Comparison of ENCODE assay signal across 10 cellular contexts in the genomic region with DNA sequence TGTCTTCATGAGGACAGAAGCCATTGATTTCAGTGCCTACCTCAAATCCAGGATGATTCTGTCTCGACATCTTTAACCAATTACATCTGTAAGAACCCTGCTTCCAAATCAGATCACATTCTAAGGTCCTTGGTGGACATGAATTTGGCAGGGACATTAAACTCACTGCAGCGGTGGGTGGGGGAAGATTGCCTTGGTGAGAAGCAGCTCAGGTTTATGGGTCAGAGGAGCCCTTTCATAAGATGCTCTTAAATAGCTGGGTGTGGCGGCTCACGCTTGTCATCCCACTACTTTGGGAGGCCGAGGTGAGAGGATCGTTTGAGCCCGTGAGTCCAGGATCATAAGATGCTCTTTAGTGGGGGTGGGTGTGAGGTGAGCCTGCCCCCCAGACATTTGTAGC. TPM values are rescaled to one million over a fixed set of nuclear protein-coding genes. Genes with fewer than 3 reads are reported as not detected.
DNase-seq lines count a peak whose midpoint lies in the region; ATAC-seq, FAIRE-seq and TF ChIP-seq lines count a peak whose summit lies in the region.
"Had no signal": no experiment of that assay in that cellular context is flagged by ENCODE, and none has a peak within 500 bp of the region (broad histone marks: within the 10 kb centered on the region; RNA-seq: fewer than 3 reads in every experiment).

No MANE protein-coding gene starts in this region.

- no peaks in the 10 kb centered on the region for H3K9me3 Mint-ChIP-seq in T-helper 1 cell treated with Interleukin-12 subunit alpha and Interleukin-12 subunit beta and Interleukin-4 antibody, amounts not matched to agents 30 μg/mL and 1 μg/mL, for 36 hours
- H3K9me3 Mint-ChIP-seq in activated T-helper 17 cell treated with anti-CD3 and anti-CD28 coated beads, Interleukin-2, amount 50 U/mL, for 72 hours, result no peaks in the 10 kb centered on the region
- H3K9me3 Mint-ChIP-seq in immature natural killer cell, result no peaks in the 10 kb centered on the region
- H3K9me3 Mint-ChIP-seq in stimulated activated naive B cell treated with anti-CD40 and anti-IgM and Interleukin-4, amounts not matched to agents 10 μg/mL and 1 μg/mL and 100 μg/mL, for 72 hours, result no peaks in the 10 kb centered on the region
- H3K9me3 Mint-ChIP-seq: activated naive CD8-positive, alpha-beta T cell treated with anti-CD3 and anti-CD28 coated beads for 36 hours had no signal

- DNase-seq in T-helper 1 cell, result no peak
- DNase-seq in immature natural killer cell, result no peak
- DNase-seq in stimulated activated naive B cell treated with anti-CD40 and anti-IgM and Interleukin-4, amounts not matched to agents 10 μg/mL and 1 μg/mL and 100 μg/mL, for 72 hours, result no peak
- no peak for DNase-seq in GM12891 (ENCODE audit: insufficient read length, low spot score)
- DNase-seq in pons (ENCODE audit: low spot score), result no peak
- no peak for DNase-seq in NAMALWA (ENCODE audit: low spot score)

- peak overlapping the region; percentile 10 for H3K27ac Mint-ChIP-seq in T-helper 1 cell treated with Interleukin-12 subunit alpha and Interleukin-12 subunit beta and Interleukin-4 antibody, amounts not matched to agents 30 μg/mL and 1 μg/mL, for 36 hours
- H3K27ac Mint-ChIP-seq in activated T-helper 17 cell treated with anti-CD3 and anti-CD28 coated beads, Interleukin-2, amount 50 U/mL, for 72 hours, result peak overlapping the region; percentile 82
- H3K27ac Mint-ChIP-seq in immature natural killer cell, result peak overlapping the region; percentile 95 to 99 (median 98)
- peak overlapping the region; percentile 0 for H3K27ac Mint-ChIP-seq in stimulated activated naive B cell treated with anti-CD40 and anti-IgM and Interleukin-4, amounts not matched to agents 10 μg/mL and 1 μg/mL and 100 μg/mL, for 72 hours

- peak; percentile 2 for ATAC-seq in activated T-helper 17 cell treated with anti-CD3 and anti-CD28 coated beads, Interleukin-2, amount 50 U/mL, for 72 hours (replicated peaks)
- no peak for ATAC-seq in stimulated activated naive B cell treated with anti-CD40 and anti-IgM and Interleukin-4, amounts not matched to agents 10 μg/mL and 1 μg/mL and 100 μg/mL, for 72 hours (replicated peaks)
- ATAC-seq: HCT116 had no signal

- peaks cover 58% of the 10 kb centered on the region for H3K4me1 Mint-ChIP-seq in T-helper 1 cell treated with Interleukin-12 subunit alpha and Interleukin-12 subunit beta and Interleukin-4 antibody, amounts not matched to agents 30 μg/mL and 1 μg/mL, for 36 hours (ENCODE audit: low read depth)
- peaks cover 66% of the 10 kb centered on the region for H3K4me1 Mint-ChIP-seq in activated T-helper 17 cell treated with anti-CD3 and anti-CD28 coated beads, Interleukin-2, amount 50 U/mL, for 72 hours
- peaks cover 72 to 78% of the 10 kb centered on the region in 2 donors for H3K4me1 Mint-ChIP-seq in immature natural killer cell
- peaks cover 30 to 36% of the 10 kb centered on the region in 2 donors for H3K4me1 Mint-ChIP-seq in stimulated activated naive B cell treated with anti-CD40 and anti-IgM and Interleukin-4, amounts not matched to agents 10 μg/mL and 1 μg/mL and 100 μg/mL, for 72 hours

- H3K27me3 Mint-ChIP-seq in T-helper 1 cell treated with Interleukin-12 subunit alpha and Interleukin-12 subunit beta and Interleukin-4 antibody, amounts not matched to agents 30 μg/mL and 1 μg/mL, for 36 hours (ENCODE audit: low read depth), result no peaks in the 10 kb centered on the region
- no peaks in the 10 kb centered on the region for H3K27me3 Mint-ChIP-seq in activated T-helper 17 cell treated with anti-CD3 and anti-CD28 coated beads, Interleukin-2, amount 50 U/mL, for 72 hours
- peaks cover 9 to 21% (median 21%) of the 10 kb centered on the region in 3 donors for H3K27me3 Mint-ChIP-seq in immature natural killer cell (ENCODE audit: low read depth in 3 of 3)
- H3K27me3 Mint-ChIP-seq in stimulated activated naive B cell treated with anti-CD40 and anti-IgM and Interleukin-4, amounts not matched to agents 10 μg/mL and 1 μg/mL and 100 μg/mL, for 72 hours, result no peaks in the 10 kb centered on the region
- H3K27me3 Mint-ChIP-seq: activated naive CD8-positive, alpha-beta T cell treated with anti-CD3 and anti-CD28 coated beads for 36 hours had no signal

- no peak for FAIRE-seq in GM12891 (lab: Jason Lieb, UNC)

- H3K36me3 Mint-ChIP-seq in T-helper 1 cell treated with Interleukin-12 subunit alpha and Interleukin-12 subunit beta and Interleukin-4 antibody, amounts not matched to agents 30 μg/mL and 1 μg/mL, for 36 hours (ENCODE audit: low read depth), result peaks cover 27% of the 10 kb centered on the region
- H3K36me3 Mint-ChIP-seq in activated T-helper 17 cell treated with anti-CD3 and anti-CD28 coated beads, Interleukin-2, amount 50 U/mL, for 72 hours (ENCODE audit: low read depth), result peaks cover 87% of the 10 kb centered on the region
- H3K36me3 Mint-ChIP-seq in immature natural killer cell, result peaks cover 0 to 8% (median 4%) of the 10 kb centered on the region in 3 donors
- H3K36me3 Mint-ChIP-seq in stimulated activated naive B cell treated with anti-CD40 and anti-IgM and Interleukin-4, amounts not matched to agents 10 μg/mL and 1 μg/mL and 100 μg/mL, for 72 hours, result peaks cover 26 to 39% of the 10 kb centered on the region in 2 donors

- TF ChIP-seq POLR2A in GM12891 (IDR thresholded peaks at IDR 0.05; ENCODE audit: low read depth, low read length), result no peak

- H3K4me3 Mint-ChIP-seq in T-helper 1 cell treated with Interleukin-12 subunit alpha and Interleukin-12 subunit beta and Interleukin-4 antibody, amounts not matched to agents 30 μg/mL and 1 μg/mL, for 36 hours, result peak overlapping the region; percentile 26
- peak overlapping the region; percentile 69 for H3K4me3 Mint-ChIP-seq in activated T-helper 17 cell treated with anti-CD3 and anti-CD28 coated beads, Interleukin-2, amount 50 U/mL, for 72 hours
- H3K4me3 Mint-ChIP-seq in immature natural killer cell, result peak overlapping the region; percentile 58 to 92 (median 86)
- no peak overlapping the region for H3K4me3 Mint-ChIP-seq in stimulated activated naive B cell treated with anti-CD40 and anti-IgM and Interleukin-4, amounts not matched to agents 10 μg/mL and 1 μg/mL and 100 μg/mL, for 72 hours

TF ChIP-seq in GM12891, 5 proteins besides CTCF, POLR2A, EP300 and RAD21:
- TF ChIP-seq POU2F2 (IDR thresholded peaks at IDR 0.05; ENCODE audit: low read depth, low read length) (no peak), PAX5 (IDR thresholded peaks at IDR 0.05; ENCODE audit: insufficient read depth, low read length, severe bottlenecking) (no peak), TAF1 (IDR thresholded peaks at IDR 0.05; ENCODE audit: low read depth, low read length) (no peak), SPI1 (IDR thresholded peaks at IDR 0.05; ENCODE audit: low read depth, low read length) (no peak), POLR2AphosphoS5 (IDR thresholded peaks at IDR 0.05; ENCODE audit: low read depth, low read length) (no peak)

RNA-seq across cellular contexts. Expression of a gene that starts 42.9 kb away (rescaled TPM):
- total RNA-seq in activated T-helper 17 cell treated with anti-CD3 and anti-CD28 coated beads, Interleukin-2, amount 50 U/mL, for 72 hours, result 10 to 100 TPM; 31.3 to 39.2 TPM
- polyA plus RNA-seq in immature natural killer cell, result 10 to 100 TPM in 1 of 3 donors, 1 to 10 TPM in 2; 4.7 to 21.7 (median 6.9) TPM
- polyA plus RNA-seq in GM12891 (2012; ENCODE audit: low read depth, missing spikeins), result 0.65 TPM

Comparison
In these comparisons a context has a peak if more than half of its experiments do, and no peak if none do; other contexts are left out.
1. H3K27ac Mint-ChIP-seq: peak in every context shown above with its lines; median percentile 98 in immature natural killer cell; 82 in activated T-helper 17 cell treated with anti-CD3 and anti-CD28 coated beads, Interleukin-2, amount 50 U/mL, for 72 hours; 10 in T-helper 1 cell treated with Interleukin-12 subunit alpha and Interleukin-12 subunit beta and Interleukin-4 antibody, amounts not matched to agents 30 μg/mL and 1 μg/mL, for 36 hours; 0 in stimulated activated naive B cell treated with anti-CD40 and anti-IgM and Interleukin-4, amounts not matched to agents 10 μg/mL and 1 μg/mL and 100 μg/mL, for 72 hours.
2. H3K4me3 Mint-ChIP-seq: peak in T-helper 1 cell treated with Interleukin-12 subunit alpha and Interleukin-12 subunit beta and Interleukin-4 antibody, amounts not matched to agents 30 μg/mL and 1 μg/mL, for 36 hours (single experiment), activated T-helper 17 cell treated with anti-CD3 and anti-CD28 coated beads, Interleukin-2, amount 50 U/mL, for 72 hours (single experiment) and immature natural killer cell (5 of 5); none in stimulated activated naive B cell treated with anti-CD40 and anti-IgM and Interleukin-4, amounts not matched to agents 10 μg/mL and 1 μg/mL and 100 μg/mL, for 72 hours (0 of 2).